23 cellular contexts compared by ENCODE assay signal in the genomic region with DNA sequence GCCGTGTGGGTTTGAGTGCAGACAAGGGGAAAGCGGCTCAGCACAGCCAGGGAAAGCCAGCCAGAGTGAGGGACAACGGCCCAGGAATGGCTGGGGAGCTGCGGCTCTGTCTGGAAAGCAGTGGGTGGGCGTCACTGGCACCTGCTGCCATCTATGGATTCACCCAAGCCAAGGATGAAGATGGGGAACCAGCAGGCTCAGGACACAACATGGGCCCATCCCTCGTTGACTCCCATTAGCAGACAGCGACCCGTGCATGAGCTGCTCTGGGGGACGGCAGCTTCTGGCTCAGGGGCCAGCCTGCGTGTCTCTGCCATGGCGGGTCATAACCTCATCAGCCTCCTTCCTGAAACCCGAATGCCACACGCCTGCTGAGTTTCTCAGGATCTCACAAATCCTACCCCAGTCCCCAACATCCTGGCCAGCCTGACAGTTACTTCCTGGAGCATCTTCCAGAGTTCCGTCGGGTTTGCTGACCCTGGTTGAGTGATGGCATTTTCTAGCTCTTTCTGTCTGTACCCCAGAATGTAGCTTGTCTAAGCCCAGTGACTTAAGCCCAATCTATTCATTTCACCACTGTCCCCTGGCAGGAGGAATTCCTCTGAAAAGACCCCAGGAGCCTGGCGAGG. TPM values are rescaled to one million over a fixed set of nuclear protein-coding genes. Genes with fewer than 3 reads are reported as not detected.
DNase-seq lines count a peak whose midpoint lies in the region; TF ChIP-seq lines count a peak whose summit lies in the region.
"Had no signal": no experiment of that assay in that cellular context is flagged by ENCODE, and none has a peak within 500 bp of the region (broad histone marks: within the 10 kb centered on the region; RNA-seq: fewer than 3 reads in every experiment).

No MANE protein-coding gene starts in this region.

- peaks cover 0 to 16% (median 15%) of the 10 kb centered on the region in 5 experiments for H3K9me3 Mint-ChIP-seq in brain

- peak overlapping the region in 3 of 5 experiments; percentile 41 to 69 (median 48) for H3K27ac Mint-ChIP-seq in brain
- H3K27ac Mint-ChIP-seq: CD4-positive, CD25-positive, alpha-beta regulatory T cell had no signal

- H3K9ac ChIP-seq in BLaER1 treated with 17β-estradiol and CSF1 and Interleukin-3, amounts not matched to agents 10 nM and 100 nM = no peak overlapping the region
- H3K9ac ChIP-seq: GM23248 had no signal

- H3K27me3 Mint-ChIP-seq in brain = peaks cover 2% of the 10 kb centered on the region
- H3K27me3 Mint-ChIP-seq: CD4-positive, CD25-positive, alpha-beta regulatory T cell had no signal

- no peak overlapping the region for H3K4me3 Mint-ChIP-seq in brain
- H3K4me3 Mint-ChIP-seq: CD4-positive, CD25-positive, alpha-beta regulatory T cell had no signal

- peak overlapping the region in 7 of 11 experiments; percentile 4 to 97 (median 91); a peak in 12 of 22 replicates for H3K27ac ChIP-seq in BLaER1 treated with 17β-estradiol and CSF1 and Interleukin-3, amounts not matched to agents 10 nM and 100 nM
- H3K27ac ChIP-seq: GM23248, SK-N-MC had no signal

- no peak for TF ChIP-seq CTCF in brain (conservative IDR thresholded peaks at IDR 0.05)

- H3K36me3 ChIP-seq in BLaER1 treated with 17β-estradiol and CSF1 and Interleukin-3, amounts not matched to agents 10 nM and 100 nM = peaks cover 0 to 12% (median 0%) of the 10 kb centered on the region in 11 experiments; a peak in 6 of 22 replicates
- H3K36me3 ChIP-seq: BE2C, HAP-1 had no signal

- DNase-seq in Ammon's horn (ENCODE audit: low spot score) = peak; percentile 35
- DNase-seq in medulla oblongata (ENCODE audit: extremely low spot score) = peak; percentile 26
- DNase-seq in SIG-M5 (lab: John Stamatoyannopoulos, UW) = no peak
- no peak for DNase-seq in posterior vena cava (ENCODE audit: low spot score)
- no peak for DNase-seq in germinal center (ENCODE audit: low spot score)
- DNase-seq: BE2C; CD4-positive, CD25-positive, alpha-beta regulatory T cell; DMS153; DND-41; GM23248; NCI-H1092; NCI-H1417 treated with DMSO at 0.1 percent for 48 hours; NCI-H1694 treated with DMSO at 0.1 percent for 48 hours; NCI-H2081 treated with DMSO at 0.1 percent for 48 hours; NCI-H2171; NCI-H226; NCI-H510A; NCI-H69; SHP77 treated with DMSO at 0.1 percent for 48 hours had no signal

- peaks cover 0 to 12% (median 0%) of the 10 kb centered on the region in 11 experiments; a peak in 2 of 22 replicates for H4K20me1 ChIP-seq in BLaER1 treated with 17β-estradiol and CSF1 and Interleukin-3, amounts not matched to agents 10 nM and 100 nM

- intact Hi-C loops in posterior vena cava (cut with DNase I) = no loop called here

- H3K4me1 ChIP-seq in BLaER1 treated with 17β-estradiol and CSF1 and Interleukin-3, amounts not matched to agents 10 nM and 100 nM = peaks cover 23 to 95% (median 86%) of the 10 kb centered on the region in 10 experiments

- peak overlapping the region in 5 of 11 experiments; percentile 31 to 82 (median 75); a peak in 2 of 22 replicates for H3K4me2 ChIP-seq in BLaER1 treated with 17β-estradiol and CSF1 and Interleukin-3, amounts not matched to agents 10 nM and 100 nM

- peak overlapping the region in 2 of 10 experiments; percentile 24 to 31; a peak in 1 of 20 replicates for H3K4me3 ChIP-seq in BLaER1 treated with 17β-estradiol and CSF1 and Interleukin-3, amounts not matched to agents 10 nM and 100 nM
- H3K4me3 ChIP-seq: GM23248, HAP-1, SK-N-MC had no signal

- H3K4me1 Mint-ChIP-seq in brain = peaks cover 40% of the 10 kb centered on the region

- peaks cover 5% of the 10 kb centered on the region for H3K36me3 Mint-ChIP-seq in brain
- H3K36me3 Mint-ChIP-seq: CD4-positive, CD25-positive, alpha-beta regulatory T cell had no signal

- H3K27me3 ChIP-seq in BLaER1 treated with 17β-estradiol and CSF1 and Interleukin-3, amounts not matched to agents 10 nM and 100 nM = peaks cover 0 to 23% (median 0%) of the 10 kb centered on the region in 11 experiments; a peak in 7 of 22 replicates
- H3K27me3 ChIP-seq: BE2C had no signal

- H3K9me3 ChIP-seq in BLaER1 treated with 17β-estradiol and CSF1 and Interleukin-3, amounts not matched to agents 10 nM and 100 nM (replicated peaks in 1 of 11) = peaks cover 21 to 36% (median 24%) of the 10 kb centered on the region in 11 experiments
- H3K9me3 ChIP-seq: BE2C had no signal

RNA-seq across cellular contexts. Expression of a gene that starts 50.7 kb away (rescaled TPM):
- 101 TPM for polyA plus RNA-seq in brain (ENCODE audit: insufficient read depth, low read depth, low replicate concordance)
- total RNA-seq in posterior vena cava = 10 to 100 TPM; 13.6 to 17.7 TPM

RNA-seq across cellular contexts. Expression of a gene that starts 52.9 kb away (rescaled TPM):
- 18.9 TPM for polyA plus RNA-seq in brain (ENCODE audit: insufficient read depth, low read depth, low replicate concordance)
- total RNA-seq in posterior vena cava = 10 to 100 TPM; 19.8 to 21.9 TPM

Comparison
In these comparisons a context has a peak if more than half of its experiments do, and no peak if none do; other contexts are left out.
1. DNase-seq: peak in Ammon's horn (single experiment) and medulla oblongata (single experiment); none in SIG-M5 (single experiment), posterior vena cava (single experiment) and germinal center (single experiment).